ENCODE assay signal across 1 cellular context in the genomic region with DNA sequence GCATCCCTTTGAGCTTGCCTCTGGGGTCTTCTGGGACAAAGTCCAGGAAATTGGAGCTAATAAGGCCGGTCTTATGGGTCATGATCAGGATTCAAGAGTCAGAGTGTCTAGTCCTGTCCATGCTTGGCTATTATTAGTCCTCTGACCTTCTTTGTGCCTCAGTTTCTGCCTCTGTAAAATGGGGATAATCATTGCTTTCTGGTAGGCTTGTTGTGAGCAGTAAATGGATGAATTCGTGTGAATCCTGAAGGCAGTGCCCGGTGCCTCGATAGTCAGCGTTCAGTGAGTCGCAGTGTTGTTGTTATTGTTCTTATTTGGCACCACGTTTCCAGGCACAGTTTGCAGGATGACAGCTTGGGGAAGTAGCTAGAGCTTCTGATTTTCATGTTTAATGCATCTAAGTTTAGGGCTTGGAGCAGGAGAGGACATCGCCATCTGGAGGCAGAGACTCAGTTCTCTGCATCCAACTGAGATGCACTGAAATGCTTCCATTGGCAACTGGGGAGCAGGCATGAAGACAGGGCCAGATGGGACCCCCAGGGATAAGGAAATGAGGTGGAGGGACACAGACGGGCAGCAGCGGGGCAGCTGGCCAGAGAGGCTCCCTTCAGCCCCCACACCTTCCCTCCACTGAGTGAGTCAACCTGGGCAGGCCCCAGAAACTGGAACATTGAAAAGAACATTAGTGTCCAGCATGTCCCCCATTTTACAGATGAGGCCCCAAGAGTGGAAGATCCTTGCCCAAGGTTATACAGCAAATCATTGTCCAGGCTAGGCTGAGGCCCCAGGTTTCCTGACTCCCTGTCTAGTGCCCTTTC.
TF ChIP-seq lines count a peak whose summit lies in the region.

No MANE protein-coding gene starts in this region.

TF ChIP-seq in GM23338, 12 proteins besides CTCF, POLR2A, EP300 and RAD21 (continued from another document):
- TF ChIP-seq ZNF114 (CRISPR knock-in tag; IDR thresholded peaks at IDR 0.05) (no peak), NANOG (IDR thresholded peaks at IDR 0.05; ENCODE audit: borderline replicate concordance) (no peak), ZNF331 (CRISPR knock-in tag; IDR thresholded peaks at IDR 0.05; ENCODE audit: low read depth) (no peak), EZH2phosphoT487 (IDR thresholded peaks at IDR 0.05; ENCODE audit: unreplicated experiment) (no peak), STAT1 (IDR thresholded peaks at IDR 0.05; ENCODE audit: unreplicated experiment) (no peak), POLR2AphosphoS5 (IDR thresholded peaks at IDR 0.05; ENCODE audit: low read depth) (no peak), CREB1 (CRISPR knock-in tag; IDR thresholded peaks at IDR 0.05; ENCODE audit: low read depth) (no peak)
- TF ChIP-seq, protein P1, sequence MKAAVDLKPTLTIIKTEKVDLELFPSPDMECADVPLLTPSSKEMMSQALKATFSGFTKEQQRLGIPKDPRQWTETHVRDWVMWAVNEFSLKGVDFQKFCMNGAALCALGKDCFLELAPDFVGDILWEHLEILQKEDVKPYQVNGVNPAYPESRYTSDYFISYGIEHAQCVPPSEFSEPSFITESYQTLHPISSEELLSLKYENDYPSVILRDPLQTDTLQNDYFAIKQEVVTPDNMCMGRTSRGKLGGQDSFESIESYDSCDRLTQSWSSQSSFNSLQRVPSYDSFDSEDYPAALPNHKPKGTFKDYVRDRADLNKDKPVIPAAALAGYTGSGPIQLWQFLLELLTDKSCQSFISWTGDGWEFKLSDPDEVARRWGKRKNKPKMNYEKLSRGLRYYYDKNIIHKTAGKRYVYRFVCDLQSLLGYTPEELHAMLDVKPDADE (IDR thresholded peaks at IDR 0.05): no peak
- TF ChIP-seq, protein P2, sequence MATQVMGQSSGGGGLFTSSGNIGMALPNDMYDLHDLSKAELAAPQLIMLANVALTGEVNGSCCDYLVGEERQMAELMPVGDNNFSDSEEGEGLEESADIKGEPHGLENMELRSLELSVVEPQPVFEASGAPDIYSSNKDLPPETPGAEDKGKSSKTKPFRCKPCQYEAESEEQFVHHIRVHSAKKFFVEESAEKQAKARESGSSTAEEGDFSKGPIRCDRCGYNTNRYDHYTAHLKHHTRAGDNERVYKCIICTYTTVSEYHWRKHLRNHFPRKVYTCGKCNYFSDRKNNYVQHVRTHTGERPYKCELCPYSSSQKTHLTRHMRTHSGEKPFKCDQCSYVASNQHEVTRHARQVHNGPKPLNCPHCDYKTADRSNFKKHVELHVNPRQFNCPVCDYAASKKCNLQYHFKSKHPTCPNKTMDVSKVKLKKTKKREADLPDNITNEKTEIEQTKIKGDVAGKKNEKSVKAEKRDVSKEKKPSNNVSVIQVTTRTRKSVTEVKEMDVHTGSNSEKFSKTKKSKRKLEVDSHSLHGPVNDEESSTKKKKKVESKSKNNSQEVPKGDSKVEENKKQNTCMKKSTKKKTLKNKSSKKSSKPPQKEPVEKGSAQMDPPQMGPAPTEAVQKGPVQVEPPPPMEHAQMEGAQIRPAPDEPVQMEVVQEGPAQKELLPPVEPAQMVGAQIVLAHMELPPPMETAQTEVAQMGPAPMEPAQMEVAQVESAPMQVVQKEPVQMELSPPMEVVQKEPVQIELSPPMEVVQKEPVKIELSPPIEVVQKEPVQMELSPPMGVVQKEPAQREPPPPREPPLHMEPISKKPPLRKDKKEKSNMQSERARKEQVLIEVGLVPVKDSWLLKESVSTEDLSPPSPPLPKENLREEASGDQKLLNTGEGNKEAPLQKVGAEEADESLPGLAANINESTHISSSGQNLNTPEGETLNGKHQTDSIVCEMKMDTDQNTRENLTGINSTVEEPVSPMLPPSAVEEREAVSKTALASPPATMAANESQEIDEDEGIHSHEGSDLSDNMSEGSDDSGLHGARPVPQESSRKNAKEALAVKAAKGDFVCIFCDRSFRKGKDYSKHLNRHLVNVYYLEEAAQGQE (IDR thresholded peaks at IDR 0.05; ENCODE audit: unreplicated experiment): no peak
